ENCODE assay signal across 8 cellular contexts in the genomic region with DNA sequence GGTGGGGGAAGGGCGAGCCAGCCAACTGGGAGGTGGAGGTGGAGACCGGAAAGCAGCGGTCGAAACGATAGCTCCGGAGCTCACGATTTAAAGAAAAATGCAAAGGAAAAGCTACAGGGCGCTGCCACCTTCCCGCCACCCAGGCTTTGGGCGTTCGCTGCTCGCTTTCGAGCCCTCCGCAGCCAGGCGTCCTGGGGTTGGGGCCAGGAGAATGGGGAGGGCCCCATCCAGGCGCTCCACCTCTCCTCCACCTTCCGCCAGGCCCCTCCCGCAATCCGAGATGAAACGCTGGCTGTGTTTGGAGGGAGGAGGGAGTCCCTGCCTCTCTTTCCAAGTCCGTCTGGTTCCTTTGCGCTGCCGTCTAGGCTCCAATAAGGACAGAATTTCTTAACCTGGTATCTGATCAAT. TPM values are rescaled to one million over a fixed set of nuclear protein-coding genes. Genes with fewer than 3 reads are reported as not detected.
A peak's percentile ranks its signal among the peaks of the same experiment; 100 is the strongest.
DNase-seq lines count a peak whose midpoint lies in the region; ATAC-seq and TF ChIP-seq lines count a peak whose summit lies in the region.

No MANE protein-coding gene starts in this region.

- H3F3A ChIP-seq in GM23248 (ENCODE audit: insufficient read depth): no peaks in the 10 kb centered on the region

- peaks cover 24% of the 10 kb centered on the region for H3K4me1 Mint-ChIP-seq in activated T-cell treated with anti-CD3 and anti-CD28 coated beads, Interleukin-2, amount 50 U/mL, for 72 hours (ENCODE audit: low read depth)

- H3K9me2 ChIP-seq in GM23248 (ENCODE audit: insufficient read depth): no peaks in the 10 kb centered on the region

- H3K9me3 ChIP-seq in GM23248 (ENCODE audit: low read depth): no peaks in the 10 kb centered on the region
- no peaks in the 10 kb centered on the region for H3K9me3 ChIP-seq in ovary

- peak overlapping the region; percentile 59 for H2AFZ ChIP-seq in GM23248

- peaks cover 62% of the 10 kb centered on the region for H3K27me3 Mint-ChIP-seq in activated T-cell treated with anti-CD3 and anti-CD28 coated beads, Interleukin-2, amount 50 U/mL, for 72 hours (ENCODE audit: low read depth)

- no peaks in the 10 kb centered on the region for H3K36me3 ChIP-seq in GM23248 (ENCODE audit: low read depth)
- H3K36me3 ChIP-seq in ovary: no peaks in the 10 kb centered on the region

- TF ChIP-seq CTCF in ovary (IDR thresholded peaks at IDR 0.05): no peak

- no peaks in the 10 kb centered on the region for H4K20me1 ChIP-seq in GM23248 (ENCODE audit: insufficient read depth)

- H3K36me3 Mint-ChIP-seq in activated T-cell treated with anti-CD3 and anti-CD28 coated beads, Interleukin-2, amount 50 U/mL, for 72 hours (ENCODE audit: insufficient read depth in 2 of 2): no peaks in the 10 kb centered on the region

- peak overlapping the region; percentile 92 to 94 for H3K4me3 Mint-ChIP-seq in activated T-cell treated with anti-CD3 and anti-CD28 coated beads, Interleukin-2, amount 50 U/mL, for 72 hours

- H3K27me3 ChIP-seq in GM23248 (replicated peaks; ENCODE audit: insufficient read depth) (no peaks in the 10 kb centered on the region), ovary (no peaks in the 10 kb centered on the region)

- ATAC-seq in activated T-cell treated with anti-CD3 and anti-CD28 coated beads, Interleukin-2, amount 50 U/mL, for 72 hours (replicated peaks in 1 of 2): peak; percentile 31 to 39
- ATAC-seq in Right ventricle myocardium superior (ENCODE audit: poor library complexity) (peak; percentile 32), HG02973 (IDR thresholded peaks at IDR 0.05; ENCODE audit: unreplicated experiment) (no peak)

- no peak for TF ChIP-seq POLR2A in ovary (IDR thresholded peaks at IDR 0.05)

- intact Hi-C loops in Right ventricle myocardium superior (cut with DNase I): loop anchor here (2.0 kb wide), 1 partner anchor 183 kb away; no protein-coding TSS in a partner anchor
- intact Hi-C loops in ovary (cut with DNase I): loop anchor here in 3 of 4 donors (2.0 to 10.0 kb wide), 4 partner anchors 83 to 306 kb away; partner anchors contain the start of gene CAPRIN1 (in 1 of the 3)

- H3K79me2 ChIP-seq in GM23248 (ENCODE audit: insufficient read depth): peaks cover 37% of the 10 kb centered on the region

- H3K4me3 ChIP-seq in GM23248 (peak overlapping the region; percentile 73), ovary (peak overlapping the region; percentile 47)

- H3K9ac ChIP-seq in GM23248: peak overlapping the region; percentile 13; the same call in 1 of the 2 replicates

- no peaks in the 10 kb centered on the region for H3K9me3 Mint-ChIP-seq in activated T-cell treated with anti-CD3 and anti-CD28 coated beads, Interleukin-2, amount 50 U/mL, for 72 hours

- in situ Hi-C loops in GM23248 (cut with MboI): loop anchor here (5.0 kb wide), 1 partner anchor 181 kb away; no protein-coding TSS in a partner anchor

- peak; percentile 56 for DNase-seq in DMS153 treated with DMSO at 0.1 percent for 48 hours (lab: John Stamatoyannopoulos, UW; ENCODE audit: unreplicated experiment)
- peak; percentile 63 for DNase-seq in GM23248
- peak; percentile 79 for DNase-seq in NCI-H2029 treated with DMSO at 0.1 percent for 48 hours (lab: John Stamatoyannopoulos, UW)
- DNase-seq in activated T-cell treated with anti-CD3 and anti-CD28 coated beads, Interleukin-2, amount 50 U/mL, for 72 hours: no peak
- peak; percentile 62 for DNase-seq in Right ventricle myocardium superior
- peak; percentile 73 to 80 (median 75) for DNase-seq in ovary
- no peak for DNase-seq in NCI-H187 treated with DMSO at 0.1 percent for 48 hours (lab: John Stamatoyannopoulos, UW)

- WGBS in GM23248 (ENCODE audit: low coverage in 1 of 2, low lambda C conversion rate in 2 of 2, missing lambda C conversion rate in 2 of 2), 2 experiments: 1 to 2% methylated on average over 16 to 23 of the region's 23 CpGs
- 1% methylated on average over 23 of the region's 23 CpGs for WGBS in ovary, 3 donors

- peak overlapping the region; percentile 85 for H3K4me2 ChIP-seq in GM23248 (ENCODE audit: unreplicated experiment)

- H3K4me1 ChIP-seq in GM23248 (ENCODE audit: insufficient read depth) (peaks cover 16% of the 10 kb centered on the region), ovary (ENCODE audit: insufficient read depth) (peaks cover 13% of the 10 kb centered on the region)

- H3K27ac ChIP-seq in GM23248: no peak overlapping the region
- H3K27ac ChIP-seq in ovary: peak overlapping the region in 1 of 2 donors; percentile 83

- H3K27ac Mint-ChIP-seq in activated T-cell treated with anti-CD3 and anti-CD28 coated beads, Interleukin-2, amount 50 U/mL, for 72 hours: no peak overlapping the region

- TF ChIP-seq EP300 in ovary (IDR thresholded peaks at IDR 0.05): no peak

RNA-seq across cellular contexts. Expression of gene ABTB2, which starts 0.5 kb away (rescaled TPM):
- total RNA-seq in GM23248 (2014; rRNA removed; shearing (Covaris generic)): 9.9 and 12.4 TPM in 2 replicates
- polyA plus RNA-seq in GM23248 (2016; fragmentation: Nextera tagmentation; extraction: Ambion mirVana): 8.4 and 8.7 TPM in 2 replicates
- total RNA-seq in activated T-cell treated with anti-CD3 and anti-CD28 coated beads, Interleukin-2, amount 50 U/mL, for 72 hours: 1 to 10 TPM; 2.2 to 5.6 TPM
- 15.9 TPM for total RNA-seq in Right ventricle myocardium superior
- 1 to 10 TPM; 1.2 to 7.2 (median 2.6) TPM for total RNA-seq in ovary
- polyA plus RNA-seq in ovary: 1 to 10 TPM; 1.7 to 3.7 TPM

Comparison
In these comparisons a context has a peak if more than half of its experiments do, and no peak if none do; other contexts are left out.
1. DNase-seq: peak in DMS153 treated with DMSO at 0.1 percent for 48 hours (single experiment), GM23248 (single experiment), NCI-H2029 treated with DMSO at 0.1 percent for 48 hours (single experiment), Right ventricle myocardium superior (single experiment) and ovary (5 of 5); none in activated T-cell treated with anti-CD3 and anti-CD28 coated beads, Interleukin-2, amount 50 U/mL, for 72 hours (0 of 2) and NCI-H187 treated with DMSO at 0.1 percent for 48 hours (single experiment).